20 cellular contexts compared by ENCODE assay signal in the genomic region with DNA sequence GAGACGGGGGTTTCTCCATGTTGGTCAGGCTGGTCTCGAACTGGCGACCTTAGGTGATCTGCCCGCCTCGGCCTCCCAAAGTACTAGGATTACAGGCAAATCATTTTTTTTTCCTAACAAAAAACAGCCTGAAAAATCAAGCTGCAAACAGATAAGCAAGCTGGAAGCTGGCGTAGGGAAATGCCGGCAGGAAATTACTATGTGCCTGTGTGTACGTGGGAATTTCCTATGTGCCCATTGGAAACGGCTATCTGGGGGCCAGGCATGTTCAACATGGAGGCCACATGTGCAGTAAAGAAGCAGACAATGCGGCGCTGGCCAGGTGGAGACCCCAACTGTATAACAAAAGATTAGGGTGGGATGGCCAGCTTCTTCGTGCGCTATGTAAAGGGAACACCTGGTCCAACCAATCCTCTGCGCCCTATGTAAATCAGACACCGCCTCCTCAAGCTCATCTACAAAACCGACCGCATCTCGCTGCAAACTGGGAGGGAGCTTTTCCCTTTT. TPM values are rescaled to one million over a fixed set of nuclear protein-coding genes. Genes with fewer than 3 reads are reported as not detected.
"Had no signal": no experiment of that assay in that cellular context is flagged by ENCODE, and none has a peak within 500 bp of the region (broad histone marks: within the 10 kb centered on the region; RNA-seq: fewer than 3 reads in every experiment).

No MANE protein-coding gene starts in this region.

- H3K4me1 Mint-ChIP-seq: activated B cell treated with CpG ODN at 0.5 μM for 24 hours had no signal

- H3K27ac Mint-ChIP-seq: activated B cell treated with CpG ODN at 0.5 μM for 24 hours; activated naive CD8-positive, alpha-beta T cell treated with anti-CD3 and anti-CD28 coated beads, Interleukin-2, amount 10 ng/mL, durations not matched to agents 7 days and 5 days; brain; natural killer cell treated with Interleukin-12 subunit alpha and Interleukin-12 subunit beta and Interleukin-15 and Interleukin-18, amount 100 ng/mL, for 72 hours had no signal

- H3K36me3 ChIP-seq: gastroesophageal sphincter, left lung, transverse colon, vagina had no signal

- H3K27ac ChIP-seq: left lung, transverse colon, vagina had no signal

- H3K27me3 Mint-ChIP-seq: brain had no signal

- H3K9me3 ChIP-seq: vagina had no signal

- H3K4me3 Mint-ChIP-seq: activated B cell treated with CpG ODN at 0.5 μM for 24 hours; brain; natural killer cell treated with Interleukin-12 subunit alpha and Interleukin-12 subunit beta and Interleukin-15 and Interleukin-18, amount 100 ng/mL, for 72 hours had no signal

- H3K4me3 ChIP-seq: gastroesophageal sphincter, left lung, transverse colon, vagina had no signal

- DNase-seq: activated B cell treated with CpG ODN at 0.5 μM for 24 hours; activated CD4-positive, alpha-beta T cell treated with anti-CD3 and anti-CD28 coated beads for 48 hours; activated CD8-positive, alpha-beta memory T cell treated with anti-CD3 and anti-CD28 coated beads, Interleukin-2, amount 50 U/mL, for 48 hours; activated gamma-delta T cell treated with Interleukin-2 at 50 U/mL for 16 hours; activated naive CD8-positive, alpha-beta T cell treated with anti-CD3 and anti-CD28 coated beads, Interleukin-2, amount 10 ng/mL, durations not matched to agents 7 days and 5 days; cerebellar nuclear complex; left lung; mesendoderm; small intestine; stimulated activated CD4-positive, alpha-beta T cell treated with anti-CD3 and anti-CD28 coated beads, Interleukin-4, amount 100 ng/mL, for 4 hours; stimulated activated CD8-positive, alpha-beta memory T cell treated with anti-CD3 and anti-CD28 coated beads, Interleukin-4, amount 100 ng/mL, for 48 hours; stimulated activated naive CD4-positive, alpha-beta T cell treated with Interleukin-2 at 50 U/mL for 16 hours; transverse colon had no signal

- H3K36me3 Mint-ChIP-seq: activated naive CD8-positive, alpha-beta T cell treated with anti-CD3 and anti-CD28 coated beads, Interleukin-2, amount 10 ng/mL, durations not matched to agents 7 days and 5 days; brain had no signal

- H3K4me1 ChIP-seq: transverse colon, vagina had no signal

- H3K27me3 ChIP-seq: left lung, transverse colon, vagina had no signal

- H3K9me3 Mint-ChIP-seq: activated B cell treated with CpG ODN at 0.5 μM for 24 hours had no signal

RNA-seq across cellular contexts. Expression of gene AADACL4, which starts 9.1 kb away (rescaled TPM):
- total RNA-seq: activated B cell treated with CpG ODN at 0.5 μM for 24 hours; activated naive CD8-positive, alpha-beta T cell treated with anti-CD3 and anti-CD28 coated beads, Interleukin-2, amount 10 ng/mL, durations not matched to agents 7 days and 5 days; epithelial cell of proximal tubule; gastroesophageal sphincter; left lung; natural killer cell treated with Interleukin-12 subunit alpha and Interleukin-12 subunit beta and Interleukin-15 and Interleukin-18, amount 100 ng/mL, for 72 hours; T-helper 2 cell treated with Interferon-gamma antibody and Interleukin-4, amounts not matched to agents 100 ng/mL and 5 ng/mL, for 36 hours; transverse colon; vagina had no signal
- polyA plus RNA-seq: keratinocyte, small intestine had no signal
